In the genomic region with DNA sequence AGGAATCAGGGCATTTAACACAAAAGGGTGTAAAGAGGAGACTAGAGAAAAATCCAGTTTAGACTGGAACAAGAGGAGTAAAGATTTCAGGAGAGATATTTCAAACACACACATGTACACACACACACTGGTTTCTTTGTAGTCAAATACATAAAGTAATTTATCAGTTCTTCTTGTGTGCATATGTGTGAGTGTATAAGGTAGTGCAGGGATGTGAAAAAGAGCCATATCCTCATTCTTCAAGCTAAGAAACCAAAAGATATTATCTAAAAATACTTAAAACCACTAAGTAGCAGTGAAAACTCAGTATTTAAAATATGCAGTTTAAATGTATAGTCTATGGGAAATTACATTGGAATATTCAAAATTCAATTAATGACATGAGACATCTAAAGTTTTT, we compare ENCODE assay signal across 22 cellular contexts. TPM values are rescaled to one million over a fixed set of nuclear protein-coding genes. Genes with fewer than 3 reads are reported as not detected.
DNase-seq lines count a peak whose midpoint lies in the region; ATAC-seq and TF ChIP-seq lines count a peak whose summit lies in the region.
"Had no signal": no experiment of that assay in that cellular context is flagged by ENCODE, and none has a peak within 500 bp of the region (broad histone marks: within the 10 kb centered on the region; RNA-seq: fewer than 3 reads in every experiment).

No MANE protein-coding gene starts in this region.

- ATAC-seq in GM18867 (IDR thresholded peaks at IDR 0.05; ENCODE audit: unreplicated experiment) (peak; percentile 38), HG03159 (IDR thresholded peaks at IDR 0.05; ENCODE audit: unreplicated experiment) (peak; percentile 67)
- ATAC-seq: HCT116 had no signal

- H3K27me3 Mint-ChIP-seq in mesothelial cell of epicardium (ENCODE audit: low read depth), result no peaks in the 10 kb centered on the region

- H3K4me1 Mint-ChIP-seq in mesothelial cell of epicardium, result peaks cover 9% of the 10 kb centered on the region
- H3K4me1 Mint-ChIP-seq: CD4-positive, CD25-positive, alpha-beta regulatory T cell had no signal

- no peak overlapping the region for H3K4me3 Mint-ChIP-seq in mesothelial cell of epicardium
- H3K4me3 Mint-ChIP-seq: CD4-positive, CD25-positive, alpha-beta regulatory T cell had no signal

- no peak for TF ChIP-seq CTCF in mesothelial cell of epicardium (IDR thresholded peaks at IDR 0.05; ENCODE audit: unreplicated experiment)

- peak overlapping the region; percentile 68 for H3K27ac Mint-ChIP-seq in mesothelial cell of epicardium
- H3K27ac Mint-ChIP-seq: CD4-positive, CD25-positive, alpha-beta regulatory T cell had no signal

- peaks cover 9% of the 10 kb centered on the region for H3K9me3 Mint-ChIP-seq in mesothelial cell of epicardium

- H3K36me3 Mint-ChIP-seq in mesothelial cell of epicardium, result no peaks in the 10 kb centered on the region
- H3K36me3 Mint-ChIP-seq: CD4-positive, CD25-positive, alpha-beta regulatory T cell had no signal

- DNase-seq in NOMO-1 treated with dmso at 0.1 percent for 144 hours (lab: John Stamatoyannopoulos, UW; ENCODE audit: unreplicated experiment), result peak; percentile 10
- DNase-seq in mesothelial cell of epicardium (ENCODE audit: low spot score in 2 of 2, unreplicated experiment in 2 of 2), result no peak
- DNase-seq in T-helper 9 cell, result no peak
- DNase-seq in stimulated activated CD4-positive, alpha-beta T cell treated with anti-CD3 and anti-CD28 coated beads, Interleukin-12 subunit alpha, Interleukin-12 subunit beta, amount 100 ng/mL, for 4 hours, result no peak
- DNase-seq in pons (ENCODE audit: low spot score), result no peak
- DNase-seq: BE2C; CD4-positive, CD25-positive, alpha-beta regulatory T cell; EL; KBM-7; NCI-H1694 treated with DMSO at 0.1 percent for 48 hours; NCI-H446; NCI-H526; Right ventricle myocardium superior had no signal

RNA-seq across cellular contexts. Expression of a gene that starts 52.5 kb away (rescaled TPM):
- total RNA-seq in mesothelial cell of epicardium, result not detected in 3 replicates
- total RNA-seq: A673; CD4-positive, CD25-positive, alpha-beta regulatory T cell; H1; HT-29; RPMI7951; SK-MEL-5; T-helper 1 cell treated with Interleukin-12 subunit alpha and Interleukin-12 subunit beta and Interleukin-4 antibody, amounts not matched to agents 30 ng/mL and 1 ng/mL, for 36 hours had no signal
